ENCODE assay signal across 11 cellular contexts in genomic region chr9:2126331-2126789, GRCh38.
DNase-seq lines count a peak whose midpoint lies in the region; ATAC-seq and TF ChIP-seq lines count a peak whose summit lies in the region.
"Had no signal": no experiment of that assay in that cellular context is flagged by ENCODE, and none has a peak within 500 bp of the region (broad histone marks: within the 10 kb centered on the region; RNA-seq: fewer than 3 reads in every experiment).

No MANE protein-coding gene starts in this region.

- H3K27me3 ChIP-seq in thoracic aorta (replicated peaks; ENCODE audit: insufficient read depth) (no peaks in the 10 kb centered on the region), Peyer's patch (no peaks in the 10 kb centered on the region)
- H3K27me3 ChIP-seq: cardiac muscle cell had no signal

- peaks cover 6% of the 10 kb centered on the region for H3K36me3 ChIP-seq in thoracic aorta
- H3K36me3 ChIP-seq in Peyer's patch, result peaks cover 0 to 39% (median 0%) of the 10 kb centered on the region in 3 donors
- H3K36me3 ChIP-seq: cardiac muscle cell had no signal

- no peak for TF ChIP-seq POLR2A in Peyer's patch (IDR thresholded peaks at IDR 0.05)

- H3K4me1 Mint-ChIP-seq in activated T-cell treated with anti-CD3 and anti-CD28 coated beads, Interleukin-2, amount 50 U/mL, for 24 hours (ENCODE audit: low read depth), result peaks cover 47% of the 10 kb centered on the region
- H3K4me1 Mint-ChIP-seq in central memory CD8-positive, alpha-beta T cell, result peaks cover 64% of the 10 kb centered on the region

- H3K4me1 ChIP-seq in thoracic aorta (ENCODE audit: control insufficient read depth in 1 of 2, low read depth in 2 of 2), result peaks cover 60 to 88% of the 10 kb centered on the region in 2 donors
- peaks cover 0 to 19% (median 2%) of the 10 kb centered on the region in 4 donors for H3K4me1 ChIP-seq in Peyer's patch

- H3K27me3 Mint-ChIP-seq in activated T-cell treated with anti-CD3 and anti-CD28 coated beads, Interleukin-2, amount 50 U/mL, for 24 hours, result no peaks in the 10 kb centered on the region
- H3K27me3 Mint-ChIP-seq in central memory CD8-positive, alpha-beta T cell, result no peaks in the 10 kb centered on the region

- peak overlapping the region; percentile 88 to 91 for H3K27ac ChIP-seq in thoracic aorta
- peak overlapping the region in 2 of 4 donors; percentile 14 to 71 for H3K27ac ChIP-seq in Peyer's patch
- H3K27ac ChIP-seq: cardiac muscle cell had no signal

- H3K4me3 Mint-ChIP-seq in activated T-cell treated with anti-CD3 and anti-CD28 coated beads, Interleukin-2, amount 50 U/mL, for 24 hours, result no peak overlapping the region
- H3K4me3 Mint-ChIP-seq in central memory CD8-positive, alpha-beta T cell, result no peak overlapping the region
- H3K4me3 Mint-ChIP-seq: T-helper 1 cell treated with Interleukin-12 subunit alpha and Interleukin-12 subunit beta and Interleukin-4 antibody, amounts not matched to agents 30 μg/mL and 1 μg/mL, for 36 hours had no signal

- peaks cover 86% of the 10 kb centered on the region for H3K36me3 Mint-ChIP-seq in activated T-cell treated with anti-CD3 and anti-CD28 coated beads, Interleukin-2, amount 50 U/mL, for 24 hours (ENCODE audit: low read depth)
- H3K36me3 Mint-ChIP-seq in central memory CD8-positive, alpha-beta T cell (ENCODE audit: insufficient read depth), result peaks cover 41% of the 10 kb centered on the region

- H3K9me3 ChIP-seq in thoracic aorta (no peaks in the 10 kb centered on the region), Peyer's patch (no peaks in the 10 kb centered on the region)

- no peak for DNase-seq in activated T-cell treated with anti-CD3 and anti-CD28 coated beads, Interleukin-2, amount 50 U/mL, for 24 hours
- DNase-seq in activated T-cell treated with anti-CD3 and anti-CD28 coated beads for 4 hours (no peak), lung microvascular endothelial cell (ENCODE audit: low read depth in 2 of 2) (peak; percentile 22 to 37), thoracic aorta (ENCODE audit: low spot score) (peak; percentile 13), Peyer's patch (no peak)
- no peak for DNase-seq in central memory CD8-positive, alpha-beta T cell (ENCODE audit: low spot score in 2 of 2)
- DNase-seq: NCI-H1930 had no signal

- no peak for ATAC-seq in central memory CD8-positive, alpha-beta T cell (replicated peaks; ENCODE audit: extremely low read depth, poor library complexity, severe bottlenecking)
- ATAC-seq in thoracic aorta (ENCODE audit: insufficient number of reproducible peaks, low FRiP score, low read depth), result peak; percentile 76
- ATAC-seq in GM21447 (IDR thresholded peaks at IDR 0.05; ENCODE audit: unreplicated experiment), result no peak
- ATAC-seq in GM18909 (IDR thresholded peaks at IDR 0.05; ENCODE audit: poor library complexity, unreplicated experiment), result no peak

- TF ChIP-seq CTCF in thoracic aorta (IDR thresholded peaks at IDR 0.05) (no peak), Peyer's patch (IDR thresholded peaks at IDR 0.05) (no peak)

- H3K9me3 Mint-ChIP-seq in activated T-cell treated with anti-CD3 and anti-CD28 coated beads, Interleukin-2, amount 50 U/mL, for 24 hours, result no peaks in the 10 kb centered on the region
- H3K9me3 Mint-ChIP-seq in central memory CD8-positive, alpha-beta T cell, result no peaks in the 10 kb centered on the region
- H3K9me3 Mint-ChIP-seq: T-helper 1 cell treated with Interleukin-12 subunit alpha and Interleukin-12 subunit beta and Interleukin-4 antibody, amounts not matched to agents 30 μg/mL and 1 μg/mL, for 36 hours had no signal

- H3K4me3 ChIP-seq in thoracic aorta (peak overlapping the region; percentile 60), Peyer's patch (no peak overlapping the region)
- H3K4me3 ChIP-seq: cardiac muscle cell had no signal

- peak overlapping the region; percentile 82 for H3K27ac Mint-ChIP-seq in activated T-cell treated with anti-CD3 and anti-CD28 coated beads, Interleukin-2, amount 50 U/mL, for 24 hours
- H3K27ac Mint-ChIP-seq in central memory CD8-positive, alpha-beta T cell (ENCODE audit: low read depth), result peak overlapping the region; percentile 69

Comparison
In these comparisons a context has a peak if more than half of its experiments do, and no peak if none do; other contexts are left out.
1. DNase-seq: peak in lung microvascular endothelial cell (2 of 2) and thoracic aorta (single experiment); none in activated T-cell treated with anti-CD3 and anti-CD28 coated beads, Interleukin-2, amount 50 U/mL, for 24 hours (single experiment), activated T-cell treated with anti-CD3 and anti-CD28 coated beads for 4 hours (single experiment), central memory CD8-positive, alpha-beta T cell (0 of 2) and Peyer's patch (0 of 3).